Comparison of ENCODE assay signal across 1 cellular context in the genomic region with DNA sequence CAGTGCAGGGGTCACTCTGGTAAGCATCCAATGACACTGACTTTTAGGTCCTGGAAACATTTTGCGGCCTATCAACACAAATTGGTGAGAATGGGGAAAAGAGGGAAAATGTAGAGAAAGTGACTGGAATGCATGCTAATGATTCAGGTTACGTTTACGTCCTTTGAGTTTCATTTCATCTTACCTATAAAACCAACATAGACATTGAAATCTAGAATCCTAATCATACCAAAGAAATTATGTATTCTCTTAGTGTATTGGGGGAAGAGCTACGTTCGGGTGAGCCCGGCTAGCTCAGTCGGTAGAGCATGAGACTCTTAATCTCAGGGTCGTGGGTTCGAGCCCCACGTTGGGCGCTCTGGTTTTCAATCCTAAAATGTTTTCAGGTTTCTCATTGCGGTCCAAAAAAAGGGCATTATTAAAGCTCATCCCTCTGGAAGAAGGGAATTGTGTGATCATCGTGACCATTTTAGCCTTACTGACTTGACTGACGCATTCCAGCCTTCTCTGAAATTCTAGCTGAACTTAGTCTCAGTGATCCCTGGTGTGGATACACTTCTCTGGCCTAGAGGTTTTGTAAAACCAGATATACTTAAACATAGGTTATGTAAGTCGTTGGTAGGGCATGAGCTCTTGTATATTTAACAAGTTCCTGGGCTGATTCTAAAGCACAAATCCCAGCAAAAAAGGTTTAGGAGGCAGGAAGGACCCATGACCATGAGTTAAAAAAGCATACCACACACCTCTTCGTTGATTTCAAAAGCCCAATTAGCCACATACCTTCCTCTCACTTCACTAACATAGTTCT.
A peak's percentile ranks its signal among the peaks of the same experiment; 100 is the strongest.
TF ChIP-seq lines count a peak whose summit lies in the region.

No MANE protein-coding gene starts in this region.

TF ChIP-seq in K562, 482 proteins besides CTCF, POLR2A, EP300 and RAD21 (continued from another document and continues in another):
- TF ChIP-seq, protein P1, sequence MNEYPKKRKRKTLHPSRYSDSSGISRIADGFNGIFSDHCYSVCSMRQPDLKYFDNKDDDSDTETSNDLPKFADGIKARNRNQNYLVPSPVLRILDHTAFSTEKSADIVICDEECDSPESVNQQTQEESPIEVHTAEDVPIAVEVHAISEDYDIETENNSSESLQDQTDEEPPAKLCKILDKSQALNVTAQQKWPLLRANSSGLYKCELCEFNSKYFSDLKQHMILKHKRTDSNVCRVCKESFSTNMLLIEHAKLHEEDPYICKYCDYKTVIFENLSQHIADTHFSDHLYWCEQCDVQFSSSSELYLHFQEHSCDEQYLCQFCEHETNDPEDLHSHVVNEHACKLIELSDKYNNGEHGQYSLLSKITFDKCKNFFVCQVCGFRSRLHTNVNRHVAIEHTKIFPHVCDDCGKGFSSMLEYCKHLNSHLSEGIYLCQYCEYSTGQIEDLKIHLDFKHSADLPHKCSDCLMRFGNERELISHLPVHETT (CRISPR knock-in tag; conservative IDR thresholded peaks at IDR 0.05 in 1 of 2, IDR thresholded peaks at IDR 0.05 in 1 of 2): no peak
- TF ChIP-seq MCM2 (IDR thresholded peaks at IDR 0.05; ENCODE audit: low read depth): no peak
- no peak for TF ChIP-seq NUFIP1 (IDR thresholded peaks at IDR 0.05; ENCODE audit: partially characterized antibody)
- TF ChIP-seq CBX3 (IDR thresholded peaks at IDR 0.05; ENCODE audit: borderline replicate concordance in 1 of 2, low read length in 2 of 2): peak in 1 of 2 experiments; percentile 82; a peak in 2 of 3 replicates
- TF ChIP-seq ZNF263 (CRISPR knock-in tag; IDR thresholded peaks at IDR 0.05; ENCODE audit: borderline replicate concordance): peak; percentile 40; the same call in 1 of the 2 replicates
- peak; percentile 46 to 53; a peak in 1 of 4 replicates for TF ChIP-seq TRIM24 (IDR thresholded peaks at IDR 0.05)
- TF ChIP-seq, protein P2, sequence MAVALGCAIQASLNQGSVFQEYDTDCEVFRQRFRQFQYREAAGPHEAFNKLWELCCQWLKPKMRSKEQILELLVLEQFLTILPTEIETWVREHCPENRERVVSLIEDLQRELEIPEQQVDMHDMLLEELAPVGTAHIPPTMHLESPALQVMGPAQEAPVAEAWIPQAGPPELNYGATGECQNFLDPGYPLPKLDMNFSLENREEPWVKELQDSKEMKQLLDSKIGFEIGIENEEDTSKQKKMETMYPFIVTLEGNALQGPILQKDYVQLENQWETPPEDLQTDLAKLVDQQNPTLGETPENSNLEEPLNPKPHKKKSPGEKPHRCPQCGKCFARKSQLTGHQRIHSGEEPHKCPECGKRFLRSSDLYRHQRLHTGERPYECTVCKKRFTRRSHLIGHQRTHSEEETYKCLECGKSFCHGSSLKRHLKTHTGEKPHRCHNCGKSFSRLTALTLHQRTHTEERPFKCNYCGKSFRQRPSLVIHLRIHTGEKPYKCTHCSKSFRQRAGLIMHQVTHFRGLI (CRISPR knock-in tag; IDR thresholded peaks at IDR 0.05): no peak
- peak; percentile 60 for TF ChIP-seq FOSL1 (tag; conservative IDR thresholded peaks at IDR 0.05)
- TF ChIP-seq EZH2 (IDR thresholded peaks at IDR 0.05; ENCODE audit: borderline replicate concordance, low read depth, low read length): no peak
- no peak for TF ChIP-seq HDAC3 (IDR thresholded peaks at IDR 0.05; ENCODE audit: borderline replicate concordance, partially characterized antibody)
- TF ChIP-seq, protein P3, sequence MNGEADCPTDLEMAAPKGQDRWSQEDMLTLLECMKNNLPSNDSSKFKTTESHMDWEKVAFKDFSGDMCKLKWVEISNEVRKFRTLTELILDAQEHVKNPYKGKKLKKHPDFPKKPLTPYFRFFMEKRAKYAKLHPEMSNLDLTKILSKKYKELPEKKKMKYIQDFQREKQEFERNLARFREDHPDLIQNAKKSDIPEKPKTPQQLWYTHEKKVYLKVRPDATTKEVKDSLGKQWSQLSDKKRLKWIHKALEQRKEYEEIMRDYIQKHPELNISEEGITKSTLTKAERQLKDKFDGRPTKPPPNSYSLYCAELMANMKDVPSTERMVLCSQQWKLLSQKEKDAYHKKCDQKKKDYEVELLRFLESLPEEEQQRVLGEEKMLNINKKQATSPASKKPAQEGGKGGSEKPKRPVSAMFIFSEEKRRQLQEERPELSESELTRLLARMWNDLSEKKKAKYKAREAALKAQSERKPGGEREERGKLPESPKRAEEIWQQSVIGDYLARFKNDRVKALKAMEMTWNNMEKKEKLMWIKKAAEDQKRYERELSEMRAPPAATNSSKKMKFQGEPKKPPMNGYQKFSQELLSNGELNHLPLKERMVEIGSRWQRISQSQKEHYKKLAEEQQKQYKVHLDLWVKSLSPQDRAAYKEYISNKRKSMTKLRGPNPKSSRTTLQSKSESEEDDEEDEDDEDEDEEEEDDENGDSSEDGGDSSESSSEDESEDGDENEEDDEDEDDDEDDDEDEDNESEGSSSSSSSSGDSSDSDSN (IDR thresholded peaks at IDR 0.05; ENCODE audit: borderline replicate concordance in 1 of 2, low read depth in 2 of 2, low read length in 2 of 2): 0 out of 4 replicates have a peak, but pooled peaks of 1 of the 2 experiments have one; percentile 53
- TF ChIP-seq ELF1 (tag; IDR thresholded peaks at IDR 0.05): no peak
- TF ChIP-seq, protein P4, sequence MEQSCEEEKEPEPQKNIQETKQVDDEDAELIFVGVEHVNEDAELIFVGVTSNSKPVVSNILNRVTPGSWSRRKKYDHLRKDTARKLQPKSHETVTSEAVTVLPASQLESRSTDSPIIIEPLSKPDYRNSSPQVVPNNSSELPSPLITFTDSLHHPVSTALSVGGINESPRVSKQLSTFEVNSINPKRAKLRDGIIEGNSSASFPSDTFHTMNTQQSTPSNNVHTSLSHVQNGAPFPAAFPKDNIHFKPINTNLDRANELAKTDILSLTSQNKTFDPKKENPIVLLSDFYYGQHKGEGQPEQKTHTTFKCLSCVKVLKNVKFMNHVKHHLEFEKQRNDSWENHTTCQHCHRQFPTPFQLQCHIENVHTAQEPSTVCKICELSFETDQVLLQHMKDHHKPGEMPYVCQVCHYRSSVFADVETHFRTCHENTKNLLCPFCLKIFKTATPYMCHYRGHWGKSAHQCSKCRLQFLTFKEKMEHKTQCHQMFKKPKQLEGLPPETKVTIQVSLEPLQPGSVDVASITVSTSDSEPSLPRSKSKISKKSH (CRISPR knock-in tag; IDR thresholded peaks at IDR 0.05): no peak
- no peak for TF ChIP-seq ZC3H8 (IDR thresholded peaks at IDR 0.05)
- TF ChIP-seq, protein P5, sequence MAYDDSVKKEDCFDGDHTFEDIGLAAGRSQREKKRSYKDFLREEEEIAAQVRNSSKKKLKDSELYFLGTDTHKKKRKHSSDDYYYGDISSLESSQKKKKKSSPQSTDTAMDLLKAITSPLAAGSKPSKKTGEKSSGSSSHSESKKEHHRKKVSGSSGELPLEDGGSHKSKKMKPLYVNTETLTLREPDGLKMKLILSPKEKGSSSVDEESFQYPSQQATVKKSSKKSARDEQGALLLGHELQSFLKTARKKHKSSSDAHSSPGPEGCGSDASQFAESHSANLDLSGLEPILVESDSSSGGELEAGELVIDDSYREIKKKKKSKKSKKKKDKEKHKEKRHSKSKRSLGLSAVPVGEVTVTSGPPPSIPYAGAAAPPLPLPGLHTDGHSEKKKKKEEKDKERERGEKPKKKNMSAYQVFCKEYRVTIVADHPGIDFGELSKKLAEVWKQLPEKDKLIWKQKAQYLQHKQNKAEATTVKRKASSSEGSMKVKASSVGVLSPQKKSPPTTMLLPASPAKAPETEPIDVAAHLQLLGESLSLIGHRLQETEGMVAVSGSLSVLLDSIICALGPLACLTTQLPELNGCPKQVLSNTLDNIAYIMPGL (CRISPR knock-in tag; IDR thresholded peaks at IDR 0.05): peak; percentile 93; the same call in 1 of the 2 replicates
- no peak for TF ChIP-seq ZNF77 (CRISPR knock-in tag; IDR thresholded peaks at IDR 0.05)
- no peak for TF ChIP-seq MXI1 (IDR thresholded peaks at IDR 0.05; ENCODE audit: low read depth, low read length)
- TF ChIP-seq, protein P6, sequence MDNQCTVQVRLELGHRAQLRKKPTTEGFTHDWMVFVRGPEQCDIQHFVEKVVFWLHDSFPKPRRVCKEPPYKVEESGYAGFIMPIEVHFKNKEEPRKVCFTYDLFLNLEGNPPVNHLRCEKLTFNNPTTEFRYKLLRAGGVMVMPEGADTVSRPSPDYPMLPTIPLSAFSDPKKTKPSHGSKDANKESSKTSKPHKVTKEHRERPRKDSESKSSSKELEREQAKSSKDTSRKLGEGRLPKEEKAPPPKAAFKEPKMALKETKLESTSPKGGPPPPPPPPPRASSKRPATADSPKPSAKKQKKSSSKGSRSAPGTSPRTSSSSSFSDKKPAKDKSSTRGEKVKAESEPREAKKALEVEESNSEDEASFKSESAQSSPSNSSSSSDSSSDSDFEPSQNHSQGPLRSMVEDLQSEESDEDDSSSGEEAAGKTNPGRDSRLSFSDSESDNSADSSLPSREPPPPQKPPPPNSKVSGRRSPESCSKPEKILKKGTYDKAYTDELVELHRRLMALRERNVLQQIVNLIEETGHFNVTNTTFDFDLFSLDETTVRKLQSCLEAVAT (IDR thresholded peaks at IDR 0.05): peak in 1 of 2 experiments; percentile 66; a peak in 2 of 4 replicates
- TF ChIP-seq ZNF384 (IDR thresholded peaks at IDR 0.05; ENCODE audit: low read depth, low read length): peak; percentile 44
- TF ChIP-seq SMARCA4 (IDR thresholded peaks at IDR 0.05): peak; percentile 53; the same call in 1 of the 2 replicates
- peak; percentile 10; the same call in 1 of the 2 replicates for TF ChIP-seq TAL1 (IDR thresholded peaks at IDR 0.05)
- 0 out of 2 replicates have a peak, but pooled peaks have one; percentile 25 for TF ChIP-seq HDAC8 (tag; IDR thresholded peaks at IDR 0.05)
- no peak for TF ChIP-seq CEBPG (CRISPR knock-in tag; IDR thresholded peaks at IDR 0.05)
- TF ChIP-seq CEBPG (tag; conservative IDR thresholded peaks at IDR 0.05 in 1 of 2, IDR thresholded peaks at IDR 0.05 in 1 of 2): peak in 1 of 2 experiments; percentile 31; a peak in 1 of 4 replicates
- no peak for TF ChIP-seq HEY1 (CRISPR knock-in tag; IDR thresholded peaks at IDR 0.05; ENCODE audit: borderline replicate concordance)
- TF ChIP-seq, protein P7, sequence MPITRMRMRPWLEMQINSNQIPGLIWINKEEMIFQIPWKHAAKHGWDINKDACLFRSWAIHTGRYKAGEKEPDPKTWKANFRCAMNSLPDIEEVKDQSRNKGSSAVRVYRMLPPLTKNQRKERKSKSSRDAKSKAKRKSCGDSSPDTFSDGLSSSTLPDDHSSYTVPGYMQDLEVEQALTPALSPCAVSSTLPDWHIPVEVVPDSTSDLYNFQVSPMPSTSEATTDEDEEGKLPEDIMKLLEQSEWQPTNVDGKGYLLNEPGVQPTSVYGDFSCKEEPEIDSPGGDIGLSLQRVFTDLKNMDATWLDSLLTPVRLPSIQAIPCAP (CRISPR knock-in tag; IDR thresholded peaks at IDR 0.05; ENCODE audit: borderline replicate concordance): peak; percentile 79; the same call in 1 of the 2 replicates
- TF ChIP-seq CHD2 (IDR thresholded peaks at IDR 0.05; ENCODE audit: low read depth, low read length): 0 out of 2 replicates have a peak, but pooled peaks have one; percentile 35
- TF ChIP-seq TBP (optimal IDR thresholded peaks at IDR 0.05; ENCODE audit: low read depth, low read length): peak; percentile 100
- TF ChIP-seq, protein P8, sequence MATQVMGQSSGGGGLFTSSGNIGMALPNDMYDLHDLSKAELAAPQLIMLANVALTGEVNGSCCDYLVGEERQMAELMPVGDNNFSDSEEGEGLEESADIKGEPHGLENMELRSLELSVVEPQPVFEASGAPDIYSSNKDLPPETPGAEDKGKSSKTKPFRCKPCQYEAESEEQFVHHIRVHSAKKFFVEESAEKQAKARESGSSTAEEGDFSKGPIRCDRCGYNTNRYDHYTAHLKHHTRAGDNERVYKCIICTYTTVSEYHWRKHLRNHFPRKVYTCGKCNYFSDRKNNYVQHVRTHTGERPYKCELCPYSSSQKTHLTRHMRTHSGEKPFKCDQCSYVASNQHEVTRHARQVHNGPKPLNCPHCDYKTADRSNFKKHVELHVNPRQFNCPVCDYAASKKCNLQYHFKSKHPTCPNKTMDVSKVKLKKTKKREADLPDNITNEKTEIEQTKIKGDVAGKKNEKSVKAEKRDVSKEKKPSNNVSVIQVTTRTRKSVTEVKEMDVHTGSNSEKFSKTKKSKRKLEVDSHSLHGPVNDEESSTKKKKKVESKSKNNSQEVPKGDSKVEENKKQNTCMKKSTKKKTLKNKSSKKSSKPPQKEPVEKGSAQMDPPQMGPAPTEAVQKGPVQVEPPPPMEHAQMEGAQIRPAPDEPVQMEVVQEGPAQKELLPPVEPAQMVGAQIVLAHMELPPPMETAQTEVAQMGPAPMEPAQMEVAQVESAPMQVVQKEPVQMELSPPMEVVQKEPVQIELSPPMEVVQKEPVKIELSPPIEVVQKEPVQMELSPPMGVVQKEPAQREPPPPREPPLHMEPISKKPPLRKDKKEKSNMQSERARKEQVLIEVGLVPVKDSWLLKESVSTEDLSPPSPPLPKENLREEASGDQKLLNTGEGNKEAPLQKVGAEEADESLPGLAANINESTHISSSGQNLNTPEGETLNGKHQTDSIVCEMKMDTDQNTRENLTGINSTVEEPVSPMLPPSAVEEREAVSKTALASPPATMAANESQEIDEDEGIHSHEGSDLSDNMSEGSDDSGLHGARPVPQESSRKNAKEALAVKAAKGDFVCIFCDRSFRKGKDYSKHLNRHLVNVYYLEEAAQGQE (CRISPR knock-in tag; IDR thresholded peaks at IDR 0.05; ENCODE audit: low read depth): no peak
- TF ChIP-seq YY1 (IDR thresholded peaks at IDR 0.05; ENCODE audit: borderline replicate concordance in 1 of 3, control insufficient read depth in 1 of 3, extremely low read depth in 1 of 3, insufficient read depth in 3 of 3, insufficient read length in 1 of 3, insufficient replicate concordance in 2 of 3, low read depth in 1 of 3, low read length in 2 of 3): peak in 1 of 3 experiments; percentile 36
- no peak for TF ChIP-seq SRSF7 (optimal IDR thresholded peaks at IDR 0.05; ENCODE audit: low read depth, low read length)
- no peak for TF ChIP-seq ZNF354B (CRISPR knock-in tag; IDR thresholded peaks at IDR 0.05)
- TF ChIP-seq FOXA1 (IDR thresholded peaks at IDR 0.05; ENCODE audit: borderline replicate concordance): no peak
- no peak for TF ChIP-seq ZNF696 (CRISPR knock-in tag; conservative IDR thresholded peaks at IDR 0.05)
- TF ChIP-seq, protein P9, sequence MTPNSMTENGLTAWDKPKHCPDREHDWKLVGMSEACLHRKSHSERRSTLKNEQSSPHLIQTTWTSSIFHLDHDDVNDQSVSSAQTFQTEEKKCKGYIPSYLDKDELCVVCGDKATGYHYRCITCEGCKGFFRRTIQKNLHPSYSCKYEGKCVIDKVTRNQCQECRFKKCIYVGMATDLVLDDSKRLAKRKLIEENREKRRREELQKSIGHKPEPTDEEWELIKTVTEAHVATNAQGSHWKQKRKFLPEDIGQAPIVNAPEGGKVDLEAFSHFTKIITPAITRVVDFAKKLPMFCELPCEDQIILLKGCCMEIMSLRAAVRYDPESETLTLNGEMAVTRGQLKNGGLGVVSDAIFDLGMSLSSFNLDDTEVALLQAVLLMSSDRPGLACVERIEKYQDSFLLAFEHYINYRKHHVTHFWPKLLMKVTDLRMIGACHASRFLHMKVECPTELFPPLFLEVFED (CRISPR knock-in tag; conservative IDR thresholded peaks at IDR 0.05): peak; percentile 92
- no peak for TF ChIP-seq HOXB6 (CRISPR knock-in tag; IDR thresholded peaks at IDR 0.05; ENCODE audit: borderline replicate concordance)
- TF ChIP-seq, protein P10, sequence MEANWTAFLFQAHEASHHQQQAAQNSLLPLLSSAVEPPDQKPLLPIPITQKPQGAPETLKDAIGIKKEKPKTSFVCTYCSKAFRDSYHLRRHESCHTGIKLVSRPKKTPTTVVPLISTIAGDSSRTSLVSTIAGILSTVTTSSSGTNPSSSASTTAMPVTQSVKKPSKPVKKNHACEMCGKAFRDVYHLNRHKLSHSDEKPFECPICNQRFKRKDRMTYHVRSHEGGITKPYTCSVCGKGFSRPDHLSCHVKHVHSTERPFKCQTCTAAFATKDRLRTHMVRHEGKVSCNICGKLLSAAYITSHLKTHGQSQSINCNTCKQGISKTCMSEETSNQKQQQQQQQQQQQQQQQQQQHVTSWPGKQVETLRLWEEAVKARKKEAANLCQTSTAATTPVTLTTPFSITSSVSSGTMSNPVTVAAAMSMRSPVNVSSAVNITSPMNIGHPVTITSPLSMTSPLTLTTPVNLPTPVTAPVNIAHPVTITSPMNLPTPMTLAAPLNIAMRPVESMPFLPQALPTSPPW (CRISPR knock-in tag; IDR thresholded peaks at IDR 0.05): 0 out of 2 replicates have a peak, but pooled peaks have one; percentile 30
- no peak for TF ChIP-seq SIRT6 (IDR thresholded peaks at IDR 0.05; ENCODE audit: low read depth, low read length)
- no peak for TF ChIP-seq NCOR1 (IDR thresholded peaks at IDR 0.05)
